Comparison of ENCODE assay signal across 1 cellular context in the genomic region with DNA sequence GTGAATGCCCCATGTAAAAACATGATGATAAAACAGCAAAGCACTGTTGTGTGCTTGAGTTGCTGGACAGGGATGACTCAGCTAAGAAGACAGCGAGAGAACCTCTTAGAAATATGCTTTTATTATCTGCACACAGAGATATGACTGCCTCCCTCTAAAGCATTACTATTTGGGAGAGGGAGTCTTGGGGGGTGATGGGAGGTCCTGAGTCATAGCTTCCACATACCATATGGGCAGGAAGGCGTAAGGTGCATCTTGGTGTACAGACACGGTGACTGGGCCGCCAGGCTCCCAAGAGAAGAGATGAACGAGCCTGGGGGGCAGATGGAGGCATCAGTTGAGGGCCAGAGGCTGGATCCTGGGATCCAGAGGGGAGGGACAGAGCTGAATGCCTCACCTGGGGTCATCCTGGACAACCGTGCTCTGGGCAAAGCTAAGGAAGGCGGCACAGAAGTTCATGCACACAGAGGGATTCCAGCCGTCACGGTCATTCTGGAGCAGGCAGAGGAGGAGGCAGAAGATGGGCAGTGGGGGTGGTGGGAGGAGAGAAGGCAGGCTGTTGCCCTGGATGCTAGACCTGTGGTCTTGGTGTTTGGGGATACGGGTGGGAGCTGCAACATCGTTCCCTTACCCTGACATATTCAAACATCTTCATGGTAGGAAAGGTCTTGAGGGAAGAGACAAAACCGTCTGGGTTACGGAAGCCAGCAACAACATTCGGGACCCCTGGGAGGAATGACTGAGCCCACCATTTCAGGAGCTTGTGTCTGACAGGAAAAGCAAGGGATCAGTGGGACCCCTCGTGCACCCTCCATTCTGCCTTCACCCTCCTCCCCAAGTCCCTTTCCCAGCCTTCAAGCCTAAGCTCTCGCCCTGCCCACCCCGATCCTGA.
TF ChIP-seq lines count a peak whose summit lies in the region.

No MANE protein-coding gene starts in this region.

TF ChIP-seq in IMR-90, 13 proteins besides CTCF, POLR2A, EP300 and RAD21:
- TF ChIP-seq, protein P1, sequence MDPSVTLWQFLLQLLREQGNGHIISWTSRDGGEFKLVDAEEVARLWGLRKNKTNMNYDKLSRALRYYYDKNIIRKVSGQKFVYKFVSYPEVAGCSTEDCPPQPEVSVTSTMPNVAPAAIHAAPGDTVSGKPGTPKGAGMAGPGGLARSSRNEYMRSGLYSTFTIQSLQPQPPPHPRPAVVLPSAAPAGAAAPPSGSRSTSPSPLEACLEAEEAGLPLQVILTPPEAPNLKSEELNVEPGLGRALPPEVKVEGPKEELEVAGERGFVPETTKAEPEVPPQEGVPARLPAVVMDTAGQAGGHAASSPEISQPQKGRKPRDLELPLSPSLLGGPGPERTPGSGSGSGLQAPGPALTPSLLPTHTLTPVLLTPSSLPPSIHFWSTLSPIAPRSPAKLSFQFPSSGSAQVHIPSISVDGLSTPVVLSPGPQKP (IDR thresholded peaks at IDR 0.05; ENCODE audit: borderline replicate concordance, low read depth, low read length) = no peak
- TF ChIP-seq NFE2L2 (IDR thresholded peaks at IDR 0.05; ENCODE audit: low read depth, low read length) = peak; percentile 55
